In the genomic region with DNA sequence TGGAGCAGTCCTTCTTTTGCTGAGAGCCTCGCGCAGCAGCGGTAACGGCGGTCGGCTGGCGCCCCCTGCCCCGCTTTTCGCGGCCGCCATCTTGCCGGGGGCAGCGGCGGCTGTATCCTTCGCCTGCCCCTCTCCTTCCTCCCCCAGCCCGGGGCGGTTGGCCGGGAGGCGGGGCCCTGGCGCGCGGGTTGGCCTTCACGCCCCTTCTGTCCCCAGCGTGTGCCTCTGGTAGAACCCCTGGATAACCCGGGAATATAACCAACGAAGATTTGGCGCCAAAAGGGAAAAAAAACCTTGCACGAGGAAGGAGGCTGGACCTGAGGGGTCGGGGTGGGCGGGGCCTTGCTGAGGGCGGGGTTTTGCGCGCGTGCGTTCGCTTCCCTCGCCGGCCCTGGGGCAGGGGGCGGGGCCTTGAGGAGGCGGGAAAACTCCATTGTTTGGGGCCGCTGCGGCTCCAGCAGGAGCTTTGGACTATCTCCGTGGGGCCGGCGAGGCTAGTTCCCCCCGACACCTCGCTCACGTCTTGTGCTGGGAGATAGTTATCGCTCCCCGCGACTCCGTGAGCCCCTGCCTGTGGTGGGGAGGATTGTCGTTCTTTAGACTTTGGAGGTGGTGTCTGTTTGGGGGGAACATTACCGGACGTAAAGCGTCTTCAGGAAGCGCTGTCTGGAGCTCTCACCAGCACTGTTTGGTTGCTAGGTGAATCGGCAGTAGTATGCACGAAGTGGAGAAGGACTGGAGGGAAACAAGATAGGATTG, we compare ENCODE assay signal across 7 cellular contexts. TPM values are rescaled to one million over a fixed set of nuclear protein-coding genes. Genes with fewer than 3 reads are reported as not detected.
DNase-seq lines count a peak whose midpoint lies in the region; ATAC-seq, FAIRE-seq and TF ChIP-seq lines count a peak whose summit lies in the region.

No MANE protein-coding gene starts in this region.

- peaks cover 30% of the 10 kb centered on the region for H3K4me1 Mint-ChIP-seq in WTC11

- CTCF ChIA-PET in WTC11 (lab: Charles Lee), result interaction anchor here (0.6 to 1.0 kb wide), 2 partner anchors 17 to 33 kb away, joined by 4 to 6 read pairs; a partner anchor contains a TSS

- no peak for TF ChIP-seq CTCF in WTC11 (IDR thresholded peaks at IDR 0.05)
- peak; percentile 14 for TF ChIP-seq CTCF in bronchial epithelial cell (IDR thresholded peaks at IDR 0.05; ENCODE audit: insufficient read depth, low read length, severe bottlenecking)

- peaks cover 2% of the 10 kb centered on the region; the same call in 1 of the 2 replicates for H3K27me3 Mint-ChIP-seq in WTC11 (ENCODE audit: low read depth)

- H3K36me3 Mint-ChIP-seq in WTC11, result peaks cover 31% of the 10 kb centered on the region

- ATAC-seq in HG03135 (IDR thresholded peaks at IDR 0.05; ENCODE audit: unreplicated experiment) (peak; percentile 33), WTC11 (peak; percentile 35)

- DNase-seq in GM18507 (ENCODE audit: extremely low spot score, insufficient read length, low read depth) (peak; percentile 62), NCI-H2227 treated with DMSO at 0.1 percent for 48 hours (lab: John Stamatoyannopoulos, UW) (peak; percentile 87), WTC11 (ENCODE audit: low spot score) (peak; percentile 94), bronchial epithelial cell (ENCODE audit: low read depth) (peak; percentile 81), inferior parietal cortex (ENCODE audit: extremely low spot score) (peak; percentile 79), smooth muscle cell of the brain vasculature (ENCODE audit: low read depth, low spot score) (peak; percentile 65)

- no peaks in the 10 kb centered on the region for H3K27me3 ChIP-seq in bronchial epithelial cell (ENCODE audit: control insufficient read depth, insufficient read depth, low read length)

- no peaks in the 10 kb centered on the region for H3K9me3 Mint-ChIP-seq in WTC11

- peak overlapping the region; percentile 99 for H3K27ac Mint-ChIP-seq in WTC11

- FAIRE-seq in GM18507 (lab: Jason Lieb, UNC) (peak; percentile 68), bronchial epithelial cell (lab: Jason Lieb, UNC) (no peak)

- POLR2A ChIA-PET in WTC11 (lab: Charles Lee), result interaction anchor here (0.6 to 2.4 kb wide), 10 partner anchors 33 to 1686 kb away, joined by 3 to 10 read pairs (median 4); a partner anchor contains a TSS

- H3K36me3 ChIP-seq in bronchial epithelial cell (ENCODE audit: control insufficient read depth, insufficient read depth, low read length), result no peaks in the 10 kb centered on the region

- H3K4me3 ChIP-seq in bronchial epithelial cell (ENCODE audit: low read depth, low read length), result peak overlapping the region; percentile 94

- H3K4me3 Mint-ChIP-seq in WTC11, result peak overlapping the region; percentile 95

TF ChIP-seq in WTC11, 78 proteins besides CTCF, POLR2A, EP300 and RAD21 (continues in another document):
- TF ChIP-seq, protein P1, sequence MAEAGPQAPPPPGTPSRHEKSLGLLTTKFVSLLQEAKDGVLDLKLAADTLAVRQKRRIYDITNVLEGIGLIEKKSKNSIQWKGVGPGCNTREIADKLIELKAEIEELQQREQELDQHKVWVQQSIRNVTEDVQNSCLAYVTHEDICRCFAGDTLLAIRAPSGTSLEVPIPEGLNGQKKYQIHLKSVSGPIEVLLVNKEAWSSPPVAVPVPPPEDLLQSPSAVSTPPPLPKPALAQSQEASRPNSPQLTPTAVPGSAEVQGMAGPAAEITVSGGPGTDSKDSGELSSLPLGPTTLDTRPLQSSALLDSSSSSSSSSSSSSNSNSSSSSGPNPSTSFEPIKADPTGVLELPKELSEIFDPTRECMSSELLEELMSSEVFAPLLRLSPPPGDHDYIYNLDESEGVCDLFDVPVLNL (CRISPR knock-in tag; IDR thresholded peaks at IDR 0.05; ENCODE audit: borderline replicate concordance, low read depth), result peak; percentile 88
- no peak for TF ChIP-seq ESRRA (CRISPR knock-in tag; IDR thresholded peaks at IDR 0.05; ENCODE audit: borderline replicate concordance)
- TF ChIP-seq ZBTB21 (CRISPR knock-in tag; IDR thresholded peaks at IDR 0.05; ENCODE audit: borderline replicate concordance), result no peak
- TF ChIP-seq, protein P2, sequence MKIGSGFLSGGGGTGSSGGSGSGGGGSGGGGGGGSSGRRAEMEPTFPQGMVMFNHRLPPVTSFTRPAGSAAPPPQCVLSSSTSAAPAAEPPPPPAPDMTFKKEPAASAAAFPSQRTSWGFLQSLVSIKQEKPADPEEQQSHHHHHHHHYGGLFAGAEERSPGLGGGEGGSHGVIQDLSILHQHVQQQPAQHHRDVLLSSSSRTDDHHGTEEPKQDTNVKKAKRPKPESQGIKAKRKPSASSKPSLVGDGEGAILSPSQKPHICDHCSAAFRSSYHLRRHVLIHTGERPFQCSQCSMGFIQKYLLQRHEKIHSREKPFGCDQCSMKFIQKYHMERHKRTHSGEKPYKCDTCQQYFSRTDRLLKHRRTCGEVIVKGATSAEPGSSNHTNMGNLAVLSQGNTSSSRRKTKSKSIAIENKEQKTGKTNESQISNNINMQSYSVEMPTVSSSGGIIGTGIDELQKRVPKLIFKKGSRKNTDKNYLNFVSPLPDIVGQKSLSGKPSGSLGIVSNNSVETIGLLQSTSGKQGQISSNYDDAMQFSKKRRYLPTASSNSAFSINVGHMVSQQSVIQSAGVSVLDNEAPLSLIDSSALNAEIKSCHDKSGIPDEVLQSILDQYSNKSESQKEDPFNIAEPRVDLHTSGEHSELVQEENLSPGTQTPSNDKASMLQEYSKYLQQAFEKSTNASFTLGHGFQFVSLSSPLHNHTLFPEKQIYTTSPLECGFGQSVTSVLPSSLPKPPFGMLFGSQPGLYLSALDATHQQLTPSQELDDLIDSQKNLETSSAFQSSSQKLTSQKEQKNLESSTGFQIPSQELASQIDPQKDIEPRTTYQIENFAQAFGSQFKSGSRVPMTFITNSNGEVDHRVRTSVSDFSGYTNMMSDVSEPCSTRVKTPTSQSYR (CRISPR knock-in tag; IDR thresholded peaks at IDR 0.05), result no peak
- TF ChIP-seq, protein P3, sequence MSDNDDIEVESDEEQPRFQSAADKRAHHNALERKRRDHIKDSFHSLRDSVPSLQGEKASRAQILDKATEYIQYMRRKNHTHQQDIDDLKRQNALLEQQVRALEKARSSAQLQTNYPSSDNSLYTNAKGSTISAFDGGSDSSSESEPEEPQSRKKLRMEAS (CRISPR knock-in tag; IDR thresholded peaks at IDR 0.05), result peak; percentile 49
- TF ChIP-seq MYBL2 (CRISPR knock-in tag; IDR thresholded peaks at IDR 0.05), result peak; percentile 61; the same call in 1 of the 2 replicates
- TF ChIP-seq ZNF232 (CRISPR knock-in tag; IDR thresholded peaks at IDR 0.05), result peak; percentile 85
- TF ChIP-seq, protein P4, sequence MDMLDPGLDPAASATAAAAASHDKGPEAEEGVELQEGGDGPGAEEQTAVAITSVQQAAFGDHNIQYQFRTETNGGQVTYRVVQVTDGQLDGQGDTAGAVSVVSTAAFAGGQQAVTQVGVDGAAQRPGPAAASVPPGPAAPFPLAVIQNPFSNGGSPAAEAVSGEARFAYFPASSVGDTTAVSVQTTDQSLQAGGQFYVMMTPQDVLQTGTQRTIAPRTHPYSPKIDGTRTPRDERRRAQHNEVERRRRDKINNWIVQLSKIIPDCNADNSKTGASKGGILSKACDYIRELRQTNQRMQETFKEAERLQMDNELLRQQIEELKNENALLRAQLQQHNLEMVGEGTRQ (CRISPR knock-in tag; IDR thresholded peaks at IDR 0.05), result no peak
- TF ChIP-seq ETV6 (CRISPR knock-in tag; IDR thresholded peaks at IDR 0.05), result no peak
- TF ChIP-seq NFATC4 (CRISPR knock-in tag; IDR thresholded peaks at IDR 0.05), result peak; percentile 65
- TF ChIP-seq, protein P5, sequence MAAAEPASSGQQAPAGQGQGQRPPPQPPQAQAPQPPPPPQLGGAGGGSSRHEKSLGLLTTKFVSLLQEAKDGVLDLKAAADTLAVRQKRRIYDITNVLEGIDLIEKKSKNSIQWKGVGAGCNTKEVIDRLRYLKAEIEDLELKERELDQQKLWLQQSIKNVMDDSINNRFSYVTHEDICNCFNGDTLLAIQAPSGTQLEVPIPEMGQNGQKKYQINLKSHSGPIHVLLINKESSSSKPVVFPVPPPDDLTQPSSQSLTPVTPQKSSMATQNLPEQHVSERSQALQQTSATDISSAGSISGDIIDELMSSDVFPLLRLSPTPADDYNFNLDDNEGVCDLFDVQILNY (CRISPR knock-in tag; IDR thresholded peaks at IDR 0.05), result peak; percentile 98
- no peak; the same call in 1 of the 2 replicates for TF ChIP-seq FOXK1 (CRISPR knock-in tag; IDR thresholded peaks at IDR 0.05)
- TF ChIP-seq SOX15 (CRISPR knock-in tag; IDR thresholded peaks at IDR 0.05), result no peak
- no peak for TF ChIP-seq JAZF1 (CRISPR knock-in tag; IDR thresholded peaks at IDR 0.05)
- TF ChIP-seq NFYB (CRISPR knock-in tag; conservative IDR thresholded peaks at IDR 0.05; ENCODE audit: low read depth), result peak; percentile 29; the same call in 1 of the 2 replicates
- 0 out of 2 replicates have a peak, but pooled peaks have one; percentile 27 for TF ChIP-seq ZNF416 (CRISPR knock-in tag; IDR thresholded peaks at IDR 0.05)
- TF ChIP-seq ZNF219 (CRISPR knock-in tag; IDR thresholded peaks at IDR 0.05; ENCODE audit: borderline replicate concordance), result no peak
- 0 out of 2 replicates have a peak, but pooled peaks have one; percentile 47 for TF ChIP-seq CREB1 (CRISPR knock-in tag; IDR thresholded peaks at IDR 0.05)

RNA-seq across cellular contexts. Expression of a gene that starts 0.7 kb away (rescaled TPM):
- 488 to 535 TPM (median 489 TPM) in 3 replicates for total RNA-seq in WTC11 (2021)
- total RNA-seq in bronchial epithelial cell, result 16.6 and 28.3 TPM in 2 replicates

RNA-seq across cellular contexts. Expression of a gene that starts 33.9 kb away (rescaled TPM):
- total RNA-seq in WTC11 (2021) (338 to 380 TPM (median 371 TPM) in 3 replicates), bronchial epithelial cell (109 and 145 TPM in 2 replicates)

RNA-seq across cellular contexts. Expression of a gene that starts 39.3 kb away (rescaled TPM):
- total RNA-seq in WTC11 (2021) (2.1 to 3.5 TPM (median 2.4 TPM) in 3 replicates), bronchial epithelial cell (0.79 and 1.7 TPM in 2 replicates)

Comparison
In these comparisons a context has a peak if more than half of its experiments do, and no peak if none do; other contexts are left out.
1. Peak in every context shown above with its lines: DNase-seq, ATAC-seq and H3K4me3 ChIP-seq.
2. RNA of a gene that starts 0.7 kb away (total RNA-seq): 488 to 535 TPM in WTC11; 16.6 to 28.3 TPM in bronchial epithelial cell; every median in the first group is over 10 times any median in the second.